Comparison of ENCODE assay signal across 8 cellular contexts in genomic region chr1:224168859-224169380, GRCh38. TPM values are rescaled to one million over a fixed set of nuclear protein-coding genes. Genes with fewer than 3 reads are reported as not detected.
DNase-seq lines count a peak whose midpoint lies in the region; ATAC-seq and TF ChIP-seq lines count a peak whose summit lies in the region.

No MANE protein-coding gene starts in this region.

- H3K27ac ChIP-seq in esophagus squamous epithelium, result peak overlapping the region in 3 of 4 donors; percentile 40 to 47 (median 42)
- H3K27ac ChIP-seq in psoas muscle, result peak overlapping the region; percentile 23
- no peak overlapping the region for H3K27ac ChIP-seq in effector memory CD4-positive, alpha-beta T cell (ENCODE audit: insufficient read depth, low read length, poor library complexity, severe bottlenecking)

- TF ChIP-seq CTCF in esophagus squamous epithelium (IDR thresholded peaks at IDR 0.05), result no peak
- no peak for TF ChIP-seq CTCF in psoas muscle (IDR thresholded peaks at IDR 0.05)

- no peaks in the 10 kb centered on the region for H3K9me3 ChIP-seq in esophagus squamous epithelium
- H3K9me3 ChIP-seq in psoas muscle, result no peaks in the 10 kb centered on the region
- H3K9me3 ChIP-seq in effector memory CD4-positive, alpha-beta T cell (ENCODE audit: control insufficient read depth, low read length), result no peaks in the 10 kb centered on the region

- no peaks in the 10 kb centered on the region for H3K27me3 ChIP-seq in esophagus squamous epithelium
- H3K27me3 ChIP-seq in psoas muscle (ENCODE audit: insufficient read depth in 3 of 3, low read length in 2 of 3), result no peaks in the 10 kb centered on the region
- H3K27me3 ChIP-seq in effector memory CD4-positive, alpha-beta T cell (replicated peaks; ENCODE audit: control insufficient read depth, insufficient read depth, low read length, poor library complexity, severe bottlenecking), result no peaks in the 10 kb centered on the region

- WGBS in esophagus squamous epithelium, 2 donors, result 12 to 13% methylated on average over 5 of the region's 5 CpGs
- WGBS in psoas muscle, 3 donors, result 9 to 23% (median 13%) methylated on average over 5 of the region's 5 CpGs

- DNase-seq in AG08395 (ENCODE audit: low spot score), result peak; percentile 53
- DNase-seq in RPMI8226, result peak; percentile 31
- no peak for DNase-seq in esophagus squamous epithelium (lab: John Stamatoyannopoulos, UW)
- no peak for DNase-seq in psoas muscle
- no peak for DNase-seq in DMS53 (lab: John Stamatoyannopoulos, UW)
- DNase-seq in effector memory CD4-positive, alpha-beta T cell, result no peak

- H3K36me3 ChIP-seq in esophagus squamous epithelium, result no peaks in the 10 kb centered on the region
- no peaks in the 10 kb centered on the region for H3K36me3 ChIP-seq in psoas muscle (ENCODE audit: insufficient read depth in 1 of 2, low read depth in 1 of 2)
- no peaks in the 10 kb centered on the region for H3K36me3 ChIP-seq in effector memory CD4-positive, alpha-beta T cell (ENCODE audit: control insufficient read depth, insufficient read depth, low read length)

- ATAC-seq in GM18873 (IDR thresholded peaks at IDR 0.05; ENCODE audit: low FRiP score, unreplicated experiment) (peak; percentile 97), HG03039 (IDR thresholded peaks at IDR 0.05; ENCODE audit: unreplicated experiment) (peak; percentile 96), psoas muscle (peak; percentile 61 to 86 (median 75))

- H3K4me1 ChIP-seq in esophagus squamous epithelium (peaks cover 7 to 46% (median 19%) of the 10 kb centered on the region in 3 donors), psoas muscle (peaks cover 4% of the 10 kb centered on the region)
- H3K4me1 ChIP-seq in effector memory CD4-positive, alpha-beta T cell (ENCODE audit: control insufficient read depth, insufficient read depth, low read length, poor library complexity, severe bottlenecking), result peaks cover 21% of the 10 kb centered on the region

- intact Hi-C loops in esophagus squamous epithelium (cut with DNase I), result no loop called here
- intact Hi-C loops in psoas muscle (cut with DNase I), result no loop called here

- TF ChIP-seq POLR2A in esophagus squamous epithelium (IDR thresholded peaks at IDR 0.05), result no peak

- H3K4me3 ChIP-seq in esophagus squamous epithelium (no peak overlapping the region), psoas muscle (no peak overlapping the region)
- no peak overlapping the region for H3K4me3 ChIP-seq in effector memory CD4-positive, alpha-beta T cell (ENCODE audit: insufficient read depth, low read depth, low read length, poor library complexity, severe bottlenecking)

RNA-seq across cellular contexts. Expression of gene DEGS1, which starts 14.1 kb away (rescaled TPM):
- 10 to 100 TPM; 50.2 to 93.3 (median 67.8) TPM for total RNA-seq in esophagus squamous epithelium
- 10 to 100 TPM; 18.5 to 26.7 (median 20.6) TPM for total RNA-seq in psoas muscle
- polyA plus RNA-seq in psoas muscle, result 10 to 100 TPM; 16.1 to 23.7 (median 18.5) TPM

RNA-seq across cellular contexts. Expression of gene FBXO28, which starts 55.0 kb away (rescaled TPM):
- total RNA-seq in esophagus squamous epithelium (10 to 100 TPM; 25.2 to 34.3 (median 31.5) TPM), psoas muscle (10 to 100 TPM; 24.8 to 29.5 (median 26.0) TPM)
- polyA plus RNA-seq in psoas muscle, result 10 to 100 TPM in 1 of 3 donors, 1 to 10 TPM in 2; 8.9 to 16.8 (median 9.5) TPM

Comparison
In these comparisons a context has a peak if more than half of its experiments do, and no peak if none do; other contexts are left out.
1. DNase-seq: peak in AG08395 (single experiment) and RPMI8226 (single experiment); none in esophagus squamous epithelium (single experiment), psoas muscle (0 of 2), DMS53 (single experiment) and effector memory CD4-positive, alpha-beta T cell (0 of 3).
2. Peak in every context shown above with its lines, with median percentiles within 50 percentile points of each other: ATAC-seq.